Comparison of ENCODE assay signal across 1 cellular context in genomic region chr13:46613409-46614049, GRCh38.
TF ChIP-seq lines count a peak whose summit lies in the region.

No MANE protein-coding gene starts in this region.

TF ChIP-seq in WTC11, 78 proteins besides CTCF, POLR2A, EP300 and RAD21 (continued from another document):
- TF ChIP-seq, protein P1, sequence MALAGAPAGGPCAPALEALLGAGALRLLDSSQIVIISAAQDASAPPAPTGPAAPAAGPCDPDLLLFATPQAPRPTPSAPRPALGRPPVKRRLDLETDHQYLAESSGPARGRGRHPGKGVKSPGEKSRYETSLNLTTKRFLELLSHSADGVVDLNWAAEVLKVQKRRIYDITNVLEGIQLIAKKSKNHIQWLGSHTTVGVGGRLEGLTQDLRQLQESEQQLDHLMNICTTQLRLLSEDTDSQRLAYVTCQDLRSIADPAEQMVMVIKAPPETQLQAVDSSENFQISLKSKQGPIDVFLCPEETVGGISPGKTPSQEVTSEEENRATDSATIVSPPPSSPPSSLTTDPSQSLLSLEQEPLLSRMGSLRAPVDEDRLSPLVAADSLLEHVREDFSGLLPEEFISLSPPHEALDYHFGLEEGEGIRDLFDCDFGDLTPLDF (CRISPR knock-in tag; IDR thresholded peaks at IDR 0.05) = no peak
